Comparison of ENCODE assay signal across 2 cellular contexts in the genomic region with DNA sequence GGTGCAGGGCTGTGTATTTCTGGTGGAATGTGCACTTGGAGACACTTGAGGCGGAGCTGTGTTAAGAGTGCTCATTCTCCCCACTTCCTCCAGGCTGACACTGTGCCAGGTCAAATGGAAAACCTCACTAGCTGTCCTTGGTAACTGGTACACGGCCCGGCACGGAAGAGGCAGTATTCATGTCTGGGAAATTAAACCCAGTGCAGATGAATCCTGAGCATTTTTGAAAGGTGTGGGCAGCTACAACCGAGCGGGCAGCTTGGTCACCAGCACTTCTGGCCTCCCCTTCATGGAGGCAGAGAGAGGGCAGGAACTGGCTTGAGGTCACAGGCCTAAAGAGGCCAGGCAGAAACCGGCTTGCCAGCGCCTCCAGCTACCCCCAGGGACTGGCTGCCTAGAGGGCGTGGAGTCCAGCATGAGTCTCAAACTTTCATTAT.
TF ChIP-seq lines count a peak whose summit lies in the region.

No MANE protein-coding gene starts in this region.

TF ChIP-seq in SK-N-SH, 30 proteins besides CTCF, POLR2A, EP300 and RAD21 (continued from another document):
- TF ChIP-seq CHD2 (IDR thresholded peaks at IDR 0.05; ENCODE audit: low read length, partially characterized antibody): no peak

TF ChIP-seq in SK-N-SH treated with all-trans-retinoic acid at 6 μM for 48 hours, 23 proteins besides CTCF, POLR2A, EP300 and RAD21 (continued from another document):
- TF ChIP-seq, protein P1, sequence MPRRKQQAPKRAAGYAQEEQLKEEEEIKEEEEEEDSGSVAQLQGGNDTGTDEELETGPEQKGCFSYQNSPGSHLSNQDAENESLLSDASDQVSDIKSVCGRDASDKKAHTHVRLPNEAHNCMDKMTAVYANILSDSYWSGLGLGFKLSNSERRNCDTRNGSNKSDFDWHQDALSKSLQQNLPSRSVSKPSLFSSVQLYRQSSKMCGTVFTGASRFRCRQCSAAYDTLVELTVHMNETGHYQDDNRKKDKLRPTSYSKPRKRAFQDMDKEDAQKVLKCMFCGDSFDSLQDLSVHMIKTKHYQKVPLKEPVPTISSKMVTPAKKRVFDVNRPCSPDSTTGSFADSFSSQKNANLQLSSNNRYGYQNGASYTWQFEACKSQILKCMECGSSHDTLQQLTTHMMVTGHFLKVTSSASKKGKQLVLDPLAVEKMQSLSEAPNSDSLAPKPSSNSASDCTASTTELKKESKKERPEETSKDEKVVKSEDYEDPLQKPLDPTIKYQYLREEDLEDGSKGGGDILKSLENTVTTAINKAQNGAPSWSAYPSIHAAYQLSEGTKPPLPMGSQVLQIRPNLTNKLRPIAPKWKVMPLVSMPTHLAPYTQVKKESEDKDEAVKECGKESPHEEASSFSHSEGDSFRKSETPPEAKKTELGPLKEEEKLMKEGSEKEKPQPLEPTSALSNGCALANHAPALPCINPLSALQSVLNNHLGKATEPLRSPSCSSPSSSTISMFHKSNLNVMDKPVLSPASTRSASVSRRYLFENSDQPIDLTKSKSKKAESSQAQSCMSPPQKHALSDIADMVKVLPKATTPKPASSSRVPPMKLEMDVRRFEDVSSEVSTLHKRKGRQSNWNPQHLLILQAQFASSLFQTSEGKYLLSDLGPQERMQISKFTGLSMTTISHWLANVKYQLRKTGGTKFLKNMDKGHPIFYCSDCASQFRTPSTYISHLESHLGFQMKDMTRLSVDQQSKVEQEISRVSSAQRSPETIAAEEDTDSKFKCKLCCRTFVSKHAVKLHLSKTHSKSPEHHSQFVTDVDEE (CRISPR knock-in tag; IDR thresholded peaks at IDR 0.05): no peak
- TF ChIP-seq TOX (CRISPR knock-in tag; IDR thresholded peaks at IDR 0.05; ENCODE audit: borderline replicate concordance) (no peak), BACH2 (CRISPR knock-in tag; IDR thresholded peaks at IDR 0.05; ENCODE audit: borderline replicate concordance) (no peak), ZFP30 (CRISPR knock-in tag; IDR thresholded peaks at IDR 0.05) (no peak), ESRRG (CRISPR knock-in tag; IDR thresholded peaks at IDR 0.05) (no peak), ISL1 (CRISPR knock-in tag; IDR thresholded peaks at IDR 0.05) (no peak), CSRNP3 (CRISPR knock-in tag; IDR thresholded peaks at IDR 0.05) (no peak), CREB5 (CRISPR knock-in tag; IDR thresholded peaks at IDR 0.05; ENCODE audit: low read depth) (no peak), ZNF8 (CRISPR knock-in tag; IDR thresholded peaks at IDR 0.05) (no peak), ZNF565 (CRISPR knock-in tag; conservative IDR thresholded peaks at IDR 0.05; ENCODE audit: low read depth) (no peak), TCF4 (CRISPR knock-in tag; IDR thresholded peaks at IDR 0.05; ENCODE audit: borderline replicate concordance) (no peak), ZC3H10 (CRISPR knock-in tag; IDR thresholded peaks at IDR 0.05) (no peak)
